In the genomic region with DNA sequence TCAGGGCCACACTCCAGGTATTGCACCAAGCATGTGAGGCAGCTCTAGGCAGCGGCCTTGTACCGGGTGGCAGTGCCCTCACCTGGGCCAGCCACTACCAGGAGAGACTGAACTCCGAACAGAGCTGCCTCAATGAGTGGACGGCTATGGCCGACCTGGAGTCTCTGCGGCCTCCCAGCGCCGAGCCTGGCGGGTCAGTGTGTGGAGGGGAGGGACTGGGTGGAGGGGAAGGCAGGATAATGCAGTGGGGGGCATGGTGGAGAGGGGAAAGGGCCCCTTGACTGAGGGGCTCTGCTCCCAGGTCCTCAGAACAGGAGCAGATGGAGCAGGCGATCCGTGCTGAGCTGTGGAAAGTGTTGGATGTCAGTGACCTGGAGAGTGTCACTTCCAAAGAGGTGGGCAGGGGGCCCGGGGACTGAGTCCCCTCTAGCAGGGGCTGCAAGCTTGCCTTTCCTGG, we compare ENCODE assay signal across 19 cellular contexts. TPM values are rescaled to one million over a fixed set of nuclear protein-coding genes. Genes with fewer than 3 reads are reported as not detected.
A peak's percentile ranks its signal among the peaks of the same experiment; 100 is the strongest.
DNase-seq lines count a peak whose midpoint lies in the region; ATAC-seq, FAIRE-seq and TF ChIP-seq lines count a peak whose summit lies in the region.
"Had no signal": no experiment of that assay in that cellular context is flagged by ENCODE, and none has a peak within 500 bp of the region (broad histone marks: within the 10 kb centered on the region; RNA-seq: fewer than 3 reads in every experiment).

No MANE protein-coding gene starts in this region.

- peaks cover 0 to 7% of the 10 kb centered on the region in 2 experiments for H4K20me1 ChIP-seq in H1 (replicated peaks in 1 of 2; ENCODE audit: control insufficient read depth in 1 of 2, insufficient read depth in 2 of 2, low read length in 2 of 2)
- no peaks in the 10 kb centered on the region for H4K20me1 ChIP-seq in osteoblast (ENCODE audit: insufficient read depth, low read length)

- no peak overlapping the region for H2BK20ac ChIP-seq in H1 (ENCODE audit: low read length)

- WGBS in H1 (ENCODE audit: extremely low coverage in 1 of 2, insufficient coverage in 1 of 2, insufficient read length in 1 of 2, insufficient replicate concordance in 2 of 2, low coverage in 1 of 2, low lambda C conversion rate in 2 of 2, missing lambda C conversion rate in 1 of 2), 2 experiments: 83% methylated on average over 12 of the region's 12 CpGs; no CpG with 5 or more reads in 1 of the 2 experiments

- peak overlapping the region; percentile 23; the same call in 1 of the 2 replicates for H4K8ac ChIP-seq in H1 (ENCODE audit: extremely low read depth, insufficient read depth, low read length)

- TF ChIP-seq RAD21 in H1 (IDR thresholded peaks at IDR 0.05 in 1 of 2, conservative IDR thresholded peaks at IDR 0.05 in 1 of 2; ENCODE audit: low read depth in 2 of 2, low read length in 2 of 2): no peak

- peaks cover 0 to 11% (median 7%) of the 10 kb centered on the region in 4 experiments; a peak in 5 of 7 replicates for H3K27me3 ChIP-seq in H1 (replicated peaks in 1 of 4; ENCODE audit: control insufficient read depth in 3 of 4, extremely low read depth in 1 of 4, insufficient read depth in 3 of 4, low read length in 3 of 4)
- H3K27me3 ChIP-seq in osteoblast (ENCODE audit: insufficient read depth, low read length): no peaks in the 10 kb centered on the region
- no peaks in the 10 kb centered on the region for H3K27me3 ChIP-seq in upper lobe of right lung
- H3K27me3 ChIP-seq in H7 (ENCODE audit: control insufficient read depth, insufficient read depth, low read length): peaks cover 3% of the 10 kb centered on the region; the same call in 1 of the 2 replicates
- H3K27me3 ChIP-seq: SJSA1 had no signal

- H2AFZ ChIP-seq in H1 (ENCODE audit: low read length) (no peak overlapping the region), osteoblast (ENCODE audit: low read length) (no peak overlapping the region)
- H2AFZ ChIP-seq: GM23248 had no signal

- H3K23ac ChIP-seq in H1 (ENCODE audit: insufficient read length): no peak overlapping the region

- H2BK15ac ChIP-seq in H1 (ENCODE audit: low read length): no peak overlapping the region

- H2BK5ac ChIP-seq in H1 (ENCODE audit: low read depth, low read length): no peak overlapping the region

- H3K79me2 ChIP-seq in H1 (ENCODE audit: control insufficient read depth in 1 of 2, insufficient read depth in 2 of 2, low read length in 2 of 2): no peaks in the 10 kb centered on the region
- H3K79me2 ChIP-seq in osteoblast (ENCODE audit: insufficient read depth, low read length): no peaks in the 10 kb centered on the region

- H3K4me2 ChIP-seq in H1 (ENCODE audit: insufficient read depth in 1 of 2, low read depth in 2 of 2, low read length in 2 of 2) (no peak overlapping the region), osteoblast (ENCODE audit: insufficient read depth, low read length) (no peak overlapping the region)

- no peak for TF ChIP-seq CTCF in H1 (IDR thresholded peaks at IDR 0.05; ENCODE audit: control extremely low read depth in 1 of 3, insufficient read depth in 1 of 3, low read depth in 1 of 3, low read length in 3 of 3)
- no peak for TF ChIP-seq CTCF in osteoblast (IDR thresholded peaks at IDR 0.05; ENCODE audit: extremely low read depth, low read depth, low read length)
- TF ChIP-seq CTCF in upper lobe of right lung (IDR thresholded peaks at IDR 0.05): no peak

- no peak overlapping the region for H4K91ac ChIP-seq in H1 (replicated peaks; ENCODE audit: insufficient read length, low read length)

- TF ChIP-seq EP300 in H1 (IDR thresholded peaks at IDR 0.05; ENCODE audit: borderline replicate concordance in 1 of 2, low read depth in 2 of 2, low read length in 2 of 2): no peak

- H3K23me2 ChIP-seq in H1 (ENCODE audit: low read depth, low read length): peaks cover 13% of the 10 kb centered on the region; the same call in 1 of the 2 replicates

- H3K27ac ChIP-seq in H1 (ENCODE audit: low read depth, low read length) (no peak overlapping the region), osteoblast (ENCODE audit: low read depth, low read length) (no peak overlapping the region), upper lobe of right lung (no peak overlapping the region)
- H3K27ac ChIP-seq: C4-2B, GM23248, SJSA1 had no signal

- H3K36me3 ChIP-seq in H1 (ENCODE audit: control insufficient read depth in 2 of 4, insufficient read depth in 4 of 4, low read length in 3 of 4) (peaks cover 0 to 4% (median 0%) of the 10 kb centered on the region in 4 experiments; a peak in 2 of 8 replicates), osteoblast (ENCODE audit: insufficient read depth, low read length) (peaks cover 11% of the 10 kb centered on the region), upper lobe of right lung (peaks cover 30% of the 10 kb centered on the region), H7 (replicated peaks; ENCODE audit: control insufficient read depth, insufficient read depth, low read length) (peaks cover 1% of the 10 kb centered on the region)

- H3K4me3 ChIP-seq in H1 (ENCODE audit: extremely low read depth in 1 of 4, insufficient read depth in 2 of 4, low read depth in 3 of 4, low read length in 4 of 4): no peak overlapping the region
- no peak overlapping the region for H3K4me3 ChIP-seq in osteoblast (ENCODE audit: insufficient read depth, low read length)
- no peak overlapping the region for H3K4me3 ChIP-seq in upper lobe of right lung
- no peak overlapping the region for H3K4me3 ChIP-seq in H7 (ENCODE audit: insufficient read depth, low read depth, low read length)
- H3K4me3 ChIP-seq: GM23248, SJSA1 had no signal

- DNase-seq in Right ventricle myocardium inferior (ENCODE audit: missing footprints) (peak; percentile 66), cardiac septum (ENCODE audit: low spot score) (no peak), H1 (ENCODE audit: low read depth in 1 of 2, low spot score in 2 of 2) (no peak), osteoblast (ENCODE audit: insufficient read length, low spot score, missing footprints) (peak; percentile 68), upper lobe of right lung (peak; percentile 56), H7 (no peak), SHP77 (lab: John Stamatoyannopoulos, UW) (no peak), NCI-H1436 treated with DMSO at 0.1 percent for 48 hours (lab: John Stamatoyannopoulos, UW) (no peak)
- DNase-seq: DND-41, GM23248, Karpas-422, NCI-H1105, NCI-H187, NCI-H748 treated with DMSO at 0.1 percent for 48 hours, RPMI8226 had no signal

- no peak overlapping the region for H3K4ac ChIP-seq in H1 (replicated peaks; ENCODE audit: insufficient read length, low read depth, low read length)

- H3K14ac ChIP-seq in H1 (ENCODE audit: insufficient read length): no peak overlapping the region

- no peak overlapping the region for H3K9ac ChIP-seq in H1 (replicated peaks in 1 of 4; ENCODE audit: extremely low read depth in 1 of 4, low read depth in 3 of 4, low read length in 3 of 4)
- H3K9ac ChIP-seq: GM23248 had no signal

- intact Hi-C loops in Right ventricle myocardium inferior (cut with DNase I): no loop called here
- intact Hi-C loops in cardiac septum (cut with DNase I): no loop called here
- intact Hi-C loops in upper lobe of right lung (cut with DNase I): no loop called here

- no peak overlapping the region for H2AK5ac ChIP-seq in H1 (ENCODE audit: low read depth, low read length)

- H3K18ac ChIP-seq in H1 (ENCODE audit: extremely low read depth, low read length): no peak overlapping the region

- FAIRE-seq in H1 (lab: Jason Lieb, UNC): no peak
- FAIRE-seq: A204.1, G401.6 had no signal

- H2BK120ac ChIP-seq in H1 (replicated peaks; ENCODE audit: low read depth, low read length): no peak overlapping the region

- H3K79me1 ChIP-seq in H1 (ENCODE audit: low read depth, low read length): no peaks in the 10 kb centered on the region

- POLR2A ChIA-PET in H1 (lab: Charles Lee; ENCODE audit: partially characterized antibody): interaction anchor here (0.6 to 1.4 kb wide), 2 partner anchors 32 to 69 kb away, joined by 3 to 4 read pairs; no protein-coding TSS in a partner anchor

- H3K9me3 ChIP-seq in H1 (ENCODE audit: insufficient read depth in 2 of 2, low read depth in 1 of 2, low read length in 1 of 2) (no peaks in the 10 kb centered on the region), osteoblast (ENCODE audit: low read depth, low read length) (no peaks in the 10 kb centered on the region), upper lobe of right lung (no peaks in the 10 kb centered on the region)
- H3K9me3 ChIP-seq: SJSA1 had no signal

- ATAC-seq in Right ventricle myocardium inferior (no peak), upper lobe of right lung (no peak)

- H3K56ac ChIP-seq in H1 (replicated peaks; ENCODE audit: insufficient read length, low read depth, low read length): no peak overlapping the region

- H4K5ac ChIP-seq in H1 (ENCODE audit: insufficient read length, low read depth, low read length): no peak overlapping the region

- no peak for TF ChIP-seq POLR2A in H1 (IDR thresholded peaks at IDR 0.05; ENCODE audit: control extremely low read depth in 1 of 2, low read depth in 2 of 2, low read length in 2 of 2)

- 0 out of 2 replicates have a peak overlapping the region, but pooled peaks have one; percentile 17 for H2BK12ac ChIP-seq in H1 (ENCODE audit: low read depth, low read length)

- H3K4me1 ChIP-seq in H1 (replicated peaks in 1 of 4; ENCODE audit: control insufficient read depth in 3 of 4, insufficient read depth in 4 of 4, low read length in 3 of 4) (peaks cover 0 to 8% (median 8%) of the 10 kb centered on the region in 4 experiments; a peak in 5 of 7 replicates), osteoblast (ENCODE audit: insufficient read depth, low read length) (peaks cover 13% of the 10 kb centered on the region), upper lobe of right lung (peaks cover 14% of the 10 kb centered on the region)

- CTCF ChIA-PET in H1 (lab: Charles Lee; ENCODE audit: partially characterized antibody): interaction anchor here (1.2 to 3.9 kb wide), 5 partner anchors 10 to 74 kb away, joined by 3 to 14 read pairs (median 5); no protein-coding TSS in a partner anchor

RNA-seq across cellular contexts. Expression of a gene that starts 4.2 kb away (rescaled TPM):
- total RNA-seq in Right ventricle myocardium inferior (15.8 TPM), cardiac septum (22.3 TPM), osteoblast (13.3 and 25.0 TPM in 2 replicates), upper lobe of right lung (36.4 TPM)
- total RNA-seq in H1 (2021; fragmentation: NEBNext Ultra II Directional; extraction: Animal tissue kit (Norgen Biotek cat#: 25700)): 19.8 and 23.6 TPM in 2 replicates
- 16.9 and 23.6 TPM in 2 replicates for polyA plus RNA-seq in H1 (2011; rRNA removed)
- polyA plus RNA-seq in H1 (2011; cell fraction: cytosol; rRNA removed): 19.8 TPM
- 80.6 TPM for polyA plus RNA-seq in H1 (2011; cell fraction: nucleus; rRNA removed)
- polyA plus RNA-seq in H1 (2012, experiment 1 of 2): 23.8 to 38.6 TPM (median 31.8 TPM) in 4 replicates
- polyA plus RNA-seq in H1 (2012, experiment 2 of 2): 16.9 TPM
- polyA plus RNA-seq in H1 (2013, experiment 1 of 2): 49.3 TPM
- 53.9 TPM for polyA plus RNA-seq in H1 (2013, experiment 2 of 2)
- polyA minus RNA-seq in H1 (2011; rRNA and poly(A)+ RNA removed): 6.9 and 9.6 TPM in 2 replicates
- 12.3 TPM for polyA minus RNA-seq in H1 (2011; cell fraction: cytosol; rRNA and poly(A)+ RNA removed)
- 14.5 TPM for polyA minus RNA-seq in H1 (2011; cell fraction: nucleus; rRNA and poly(A)+ RNA removed)
- total RNA-seq in H7 (2014; rRNA removed; shearing (Covaris generic)): 23.6 and 30.2 TPM in 2 replicates

RNA-seq across cellular contexts. Expression of a gene that starts 18.5 kb away (rescaled TPM):
- 15.2 TPM for total RNA-seq in Right ventricle myocardium inferior
- total RNA-seq in cardiac septum: 20.0 TPM
- 24.9 and 29.2 TPM in 2 replicates for total RNA-seq in H1 (2021; fragmentation: NEBNext Ultra II Directional; extraction: Animal tissue kit (Norgen Biotek cat#: 25700))
- 26.5 and 35.5 TPM in 2 replicates for polyA plus RNA-seq in H1 (2011; rRNA removed)
- polyA plus RNA-seq in H1 (2011; cell fraction: cytosol; rRNA removed): 30.2 TPM
- polyA plus RNA-seq in H1 (2011; cell fraction: nucleus; rRNA removed): 98.7 TPM
- polyA plus RNA-seq in H1 (2012, experiment 1 of 2): 21.2 to 24.2 TPM (median 22.8 TPM) in 4 replicates
- polyA plus RNA-seq in H1 (2012, experiment 2 of 2): 16.4 TPM
- 18.6 TPM for polyA plus RNA-seq in H1 (2013, experiment 1 of 2)
- polyA plus RNA-seq in H1 (2013, experiment 2 of 2): 19.3 TPM
- polyA minus RNA-seq in H1 (2011; rRNA and poly(A)+ RNA removed): 10.0 and 14.3 TPM in 2 replicates
- 10.9 TPM for polyA minus RNA-seq in H1 (2011; cell fraction: cytosol; rRNA and poly(A)+ RNA removed)
- polyA minus RNA-seq in H1 (2011; cell fraction: nucleus; rRNA and poly(A)+ RNA removed): 36.1 TPM
- 33.0 and 34.4 TPM in 2 replicates for total RNA-seq in osteoblast
- 59.4 TPM for total RNA-seq in upper lobe of right lung
- total RNA-seq in H7 (2014; rRNA removed; shearing (Covaris generic)): 29.1 and 32.2 TPM in 2 replicates

RNA-seq across cellular contexts. Expression of a gene that starts 41.3 kb away (rescaled TPM):
- total RNA-seq in Right ventricle myocardium inferior (54.1 TPM), cardiac septum (43.1 TPM), osteoblast (21.4 and 23.6 TPM in 2 replicates), upper lobe of right lung (98.4 TPM)
- total RNA-seq in H1 (2021; fragmentation: NEBNext Ultra II Directional; extraction: Animal tissue kit (Norgen Biotek cat#: 25700)): 47.3 and 51.4 TPM in 2 replicates
- polyA plus RNA-seq in H1 (2011; rRNA removed): 49.7 and 67.8 TPM in 2 replicates
- 45.7 TPM for polyA plus RNA-seq in H1 (2011; cell fraction: cytosol; rRNA removed)
- polyA plus RNA-seq in H1 (2011; cell fraction: nucleus; rRNA removed): 154 TPM
- polyA plus RNA-seq in H1 (2012, experiment 1 of 2): 40.2 to 61.0 TPM (median 51.5 TPM) in 4 replicates
- 42.4 TPM for polyA plus RNA-seq in H1 (2012, experiment 2 of 2)
- 24.9 TPM for polyA plus RNA-seq in H1 (2013, experiment 1 of 2)
- 26.2 TPM for polyA plus RNA-seq in H1 (2013, experiment 2 of 2)
- 27.8 and 44.3 TPM in 2 replicates for polyA minus RNA-seq in H1 (2011; rRNA and poly(A)+ RNA removed)
- 37.5 TPM for polyA minus RNA-seq in H1 (2011; cell fraction: cytosol; rRNA and poly(A)+ RNA removed)
- 57.3 TPM for polyA minus RNA-seq in H1 (2011; cell fraction: nucleus; rRNA and poly(A)+ RNA removed)
- 73.8 and 82.1 TPM in 2 replicates for total RNA-seq in H7 (2014; rRNA removed; shearing (Covaris generic))

RNA-seq across cellular contexts. Expression of a gene that starts 45.8 kb away (rescaled TPM):
- 49.7 TPM for total RNA-seq in Right ventricle myocardium inferior
- 61.6 TPM for total RNA-seq in cardiac septum
- total RNA-seq in H1 (2021; fragmentation: NEBNext Ultra II Directional; extraction: Animal tissue kit (Norgen Biotek cat#: 25700)): 18.5 and 21.2 TPM in 2 replicates
- 46.7 and 72.0 TPM in 2 replicates for polyA plus RNA-seq in H1 (2011; rRNA removed)
- polyA plus RNA-seq in H1 (2011; cell fraction: cytosol; rRNA removed): 40.6 TPM
- 35.3 TPM for polyA plus RNA-seq in H1 (2011; cell fraction: nucleus; rRNA removed)
- 18.8 to 31.5 TPM (median 27.6 TPM) in 4 replicates for polyA plus RNA-seq in H1 (2012, experiment 1 of 2)
- 33.8 TPM for polyA plus RNA-seq in H1 (2012, experiment 2 of 2)
- 25.0 TPM for polyA plus RNA-seq in H1 (2013, experiment 1 of 2)
- 25.1 TPM for polyA plus RNA-seq in H1 (2013, experiment 2 of 2)
- 6.8 and 7.2 TPM in 2 replicates for polyA minus RNA-seq in H1 (2011; rRNA and poly(A)+ RNA removed)
- 12.2 TPM for polyA minus RNA-seq in H1 (2011; cell fraction: cytosol; rRNA and poly(A)+ RNA removed)
- polyA minus RNA-seq in H1 (2011; cell fraction: nucleus; rRNA and poly(A)+ RNA removed): 11.0 TPM
- 43.3 and 59.4 TPM in 2 replicates for total RNA-seq in osteoblast
- 69.3 TPM for total RNA-seq in upper lobe of right lung
- 49.8 and 53.9 TPM in 2 replicates for total RNA-seq in H7 (2014; rRNA removed; shearing (Covaris generic))

Comparison
In these comparisons a context has a peak if more than half of its experiments do, and no peak if none do; other contexts are left out.
1. DNase-seq: peak in Right ventricle myocardium inferior (single experiment), osteoblast (single experiment) and upper lobe of right lung (single experiment); none in cardiac septum (single experiment), H1 (0 of 2), H7 (single experiment), SHP77 (0 of 2) and NCI-H1436 treated with DMSO at 0.1 percent for 48 hours (single experiment).